In genomic region chr12:121026274-121027045, GRCh38 we compare ENCODE assay signal across 11 cellular contexts. TPM values are rescaled to one million over a fixed set of nuclear protein-coding genes. Genes with fewer than 3 reads are reported as not detected.
DNase-seq lines count a peak whose midpoint lies in the region; ATAC-seq and TF ChIP-seq lines count a peak whose summit lies in the region.
"Had no signal": no experiment of that assay in that cellular context is flagged by ENCODE, and none has a peak within 500 bp of the region (broad histone marks: within the 10 kb centered on the region; RNA-seq: fewer than 3 reads in every experiment).

No MANE protein-coding gene starts in this region.

- H3K27ac ChIP-seq in brain microvascular endothelial cell (no peak overlapping the region), muscle layer of duodenum (ENCODE audit: low read length) (peak overlapping the region; percentile 82), left ventricle myocardium inferior (replicated peaks) (no peak overlapping the region)

- H3K27ac Mint-ChIP-seq in Calu3 (ENCODE audit: unreplicated experiment), result peak overlapping the region; percentile 72
- H3K27ac Mint-ChIP-seq: activated T-helper 1 cell treated with anti-CD3 and anti-CD28 coated beads, Interleukin-12 subunit alpha, Interleukin-12 subunit beta, Interleukin-2, Interleukin-4 antibody, amounts not matched to agents 30 ng/mL and 10 ng/mL and 1 ng/mL, durations not matched to agents 14 hours and 24 hours and 36 hours had no signal

- H3K27me3 ChIP-seq in brain microvascular endothelial cell (replicated peaks) (peaks cover 2% of the 10 kb centered on the region), muscle layer of duodenum (ENCODE audit: low read depth, low read length) (no peaks in the 10 kb centered on the region), left ventricle myocardium inferior (ENCODE audit: low read depth) (no peaks in the 10 kb centered on the region)

- H3K9me3 Mint-ChIP-seq in Calu3 (ENCODE audit: low read depth, unreplicated experiment), result no peaks in the 10 kb centered on the region
- H3K9me3 Mint-ChIP-seq: activated T-helper 1 cell treated with anti-CD3 and anti-CD28 coated beads, Interleukin-12 subunit alpha, Interleukin-12 subunit beta, Interleukin-2, Interleukin-4 antibody, amounts not matched to agents 30 ng/mL and 10 ng/mL and 1 ng/mL, durations not matched to agents 14 hours and 24 hours and 36 hours had no signal

- peaks cover 0 to 3% of the 10 kb centered on the region in 2 donors for H3K4me1 ChIP-seq in muscle layer of duodenum (ENCODE audit: control insufficient read depth in 1 of 2, insufficient read depth in 2 of 2, low read length in 2 of 2)
- no peaks in the 10 kb centered on the region for H3K4me1 ChIP-seq in left ventricle myocardium inferior

- ATAC-seq in HG03469 (IDR thresholded peaks at IDR 0.05; ENCODE audit: unreplicated experiment), result no peak

- intact Hi-C loops in Calu3 (cut with micrococcal nuclease; ENCODE audit: unreplicated experiment), result no loop called here
- intact Hi-C loops in left ventricle myocardium inferior (cut with micrococcal nuclease), result no loop called here

- H3K4me3 Mint-ChIP-seq in Calu3 (ENCODE audit: low read depth, unreplicated experiment), result no peak overlapping the region
- H3K4me3 Mint-ChIP-seq: activated T-helper 1 cell treated with anti-CD3 and anti-CD28 coated beads, Interleukin-12 subunit alpha, Interleukin-12 subunit beta, Interleukin-2, Interleukin-4 antibody, amounts not matched to agents 30 ng/mL and 10 ng/mL and 1 ng/mL, durations not matched to agents 14 hours and 24 hours and 36 hours had no signal

- H3K4me3 ChIP-seq in brain microvascular endothelial cell (ENCODE audit: low read depth, low read length) (no peak overlapping the region), muscle layer of duodenum (ENCODE audit: low read depth in 1 of 2, low read length in 2 of 2) (no peak overlapping the region), left ventricle myocardium inferior (no peak overlapping the region)

- no peaks in the 10 kb centered on the region for H3K27me3 Mint-ChIP-seq in Calu3 (ENCODE audit: unreplicated experiment)

- peaks cover 9% of the 10 kb centered on the region for H3K36me3 Mint-ChIP-seq in Calu3 (ENCODE audit: insufficient read depth, unreplicated experiment)

- H3K9me3 ChIP-seq in muscle layer of duodenum (ENCODE audit: control insufficient read depth in 1 of 2, low read length in 2 of 2) (no peaks in the 10 kb centered on the region), left ventricle myocardium inferior (replicated peaks) (no peaks in the 10 kb centered on the region)

- H3K4me1 Mint-ChIP-seq in Calu3 (ENCODE audit: low read depth, unreplicated experiment), result peaks cover 12% of the 10 kb centered on the region

- CTCF ChIA-PET in Calu3 (lab: Charles Lee), result no interaction called here

- in situ Hi-C loops in KBM-7 (cut with MboI; ENCODE audit: low pct_unique_long_range_greater_than_20kb, low sequenced_read_pairs), result no loop called here
- in situ Hi-C loops in brain microvascular endothelial cell (cut with HindIII; ENCODE audit: low pct_ligation_motif_present, low sequenced_read_pairs), result no loop called here

- BruUV-seq in Calu3 (replicated peaks; lab: Mats Ljungman, UMichigan), result no TSS peak

- TF ChIP-seq CTCF in Calu3 (IDR thresholded peaks at IDR 0.05; ENCODE audit: unreplicated experiment) (no peak), brain microvascular endothelial cell (IDR thresholded peaks at IDR 0.05; ENCODE audit: low read depth, low read length, missing control alignments) (peak; percentile 13), left ventricle myocardium inferior (IDR thresholded peaks at IDR 0.05; ENCODE audit: borderline replicate concordance) (no peak)

- DNase-seq in Calu3, result no peak
- DNase-seq in KBM-7, result peak; percentile 30
- DNase-seq in brain microvascular endothelial cell, result no peak
- no peak for DNase-seq in stimulated activated CD4-positive, alpha-beta T cell treated with anti-CD3 and anti-CD28 coated beads, Interleukin-2, amount 100 ng/mL, for 48 hours
- no peak for DNase-seq in SKM-1 treated with dmso at 0.1 percent for 144 hours (lab: John Stamatoyannopoulos, UW; ENCODE audit: unreplicated experiment)
- no peak for DNase-seq in left ventricle myocardium inferior
- DNase-seq: stimulated activated CD4-positive, alpha-beta T cell treated with anti-CD3 and anti-CD28 coated beads, Interleukin-12 subunit alpha, Interleukin-12 subunit beta, amount 100 ng/mL, for 4 hours; stimulated activated CD8-positive, alpha-beta memory T cell treated with anti-CD3 and anti-CD28 coated beads, Interleukin-4, amount 100 ng/mL, for 48 hours had no signal

- H3K36me3 ChIP-seq in brain microvascular endothelial cell (replicated peaks) (no peaks in the 10 kb centered on the region), muscle layer of duodenum (ENCODE audit: control insufficient read depth in 1 of 2, insufficient read depth in 2 of 2, low read length in 2 of 2) (no peaks in the 10 kb centered on the region), left ventricle myocardium inferior (no peaks in the 10 kb centered on the region)

RNA-seq across cellular contexts. Expression of gene C12orf43, which starts 10.2 kb away (rescaled TPM):
- 26.2 and 28.7 TPM in 2 replicates for total RNA-seq in Calu3 (2022)
- 7.6 TPM for total RNA-seq in left ventricle myocardium inferior

RNA-seq across cellular contexts. Expression of gene OASL, which starts 12.6 kb away (rescaled TPM):
- total RNA-seq in Calu3 (2022) (73.7 and 231 TPM in 2 replicates), left ventricle myocardium inferior (0.25 TPM)

RNA-seq across cellular contexts. Expression of gene HNF1A, which starts 48.1 kb away (rescaled TPM):
- 8.4 and 10.0 TPM in 2 replicates for total RNA-seq in Calu3 (2022)
- not detected for total RNA-seq in left ventricle myocardium inferior
- total RNA-seq: activated T-helper 1 cell treated with anti-CD3 and anti-CD28 coated beads, Interleukin-12 subunit alpha, Interleukin-12 subunit beta, Interleukin-2, Interleukin-4 antibody, amounts not matched to agents 30 ng/mL and 10 ng/mL and 1 ng/mL, durations not matched to agents 14 hours and 24 hours and 36 hours had no signal

Comparison
In these comparisons a context has a peak if more than half of its experiments do, and no peak if none do; other contexts are left out.
1. RNA of gene OASL, which starts 12.6 kb away (total RNA-seq): 73.7 to 231 TPM in Calu3; 0.25 TPM in left ventricle myocardium inferior (single experiment); every median in the first group is over 10 times any median in the second.